In the genomic region with DNA sequence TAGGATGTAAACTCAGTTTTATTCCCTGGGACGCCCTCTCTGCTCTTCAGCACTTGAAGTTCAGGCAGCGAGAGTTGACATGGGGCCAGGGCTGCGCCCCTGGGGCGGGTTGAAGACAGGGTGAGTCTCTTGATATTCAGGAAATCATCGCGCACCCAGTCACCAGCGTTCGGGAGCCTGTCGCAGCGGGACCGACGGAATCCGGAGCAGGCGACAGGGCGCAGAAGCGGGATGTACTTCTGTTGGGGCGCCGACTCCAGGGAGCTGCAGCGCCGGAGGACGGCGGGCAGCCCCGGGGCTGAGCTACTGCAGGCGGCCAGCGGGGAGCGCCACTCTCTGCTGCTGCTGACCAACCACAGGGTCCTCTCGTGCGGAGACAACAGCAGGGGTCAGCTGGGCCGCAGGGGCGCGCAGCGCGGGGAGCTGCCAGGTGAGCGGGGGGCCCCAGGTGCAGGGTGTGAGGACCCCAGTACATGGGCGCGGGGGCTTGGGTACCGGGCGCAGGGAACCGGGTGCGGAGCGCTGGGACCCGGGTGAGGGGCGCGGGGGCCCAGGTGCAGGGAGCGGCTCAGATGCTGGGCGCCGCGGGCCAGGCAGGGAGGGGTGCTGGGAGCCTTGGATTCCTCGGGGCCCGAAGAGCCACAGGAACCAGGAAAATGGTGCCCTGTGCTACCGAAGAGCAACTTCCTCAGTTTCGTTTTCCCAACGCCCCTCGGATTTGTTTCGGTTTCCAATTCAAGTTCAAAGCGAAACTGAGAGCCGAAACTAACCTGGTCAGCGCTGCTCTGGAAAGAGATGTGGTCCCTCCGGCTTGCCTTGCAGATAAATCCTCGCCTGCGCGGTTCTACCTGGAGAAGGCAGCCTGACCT, we compare ENCODE assay signal across 8 cellular contexts. TPM values are rescaled to one million over a fixed set of nuclear protein-coding genes. Genes with fewer than 3 reads are reported as not detected.
A peak's percentile ranks its signal among the peaks of the same experiment; 100 is the strongest.
DNase-seq lines count a peak whose midpoint lies in the region; ATAC-seq and TF ChIP-seq lines count a peak whose summit lies in the region.

Gene HERC6 (plus strand): TSS at position 162 of the 869 bp plus-strand sequence. CDS start 70 bp downstream, at position 232.

- peak; percentile 95 for DNase-seq in NB4 (ENCODE audit: low read depth)
- peak; percentile 52 to 91 (median 68) for DNase-seq in T-helper 1 cell
- peak; percentile 47 for DNase-seq in amniotic stem cell (lab: John Stamatoyannopoulos, UW)
- DNase-seq in left ventricle myocardium superior: peak; percentile 87
- peak; percentile 63 for DNase-seq in progenitor cell of endocrine pancreas (ENCODE audit: low spot score, unreplicated experiment)
- DNase-seq in ureter (ENCODE audit: low spot score): peak; percentile 86

- no peaks in the 10 kb centered on the region for H3K9me3 Mint-ChIP-seq in progenitor cell of endocrine pancreas (ENCODE audit: low read depth)

- H3K4me3 Mint-ChIP-seq in progenitor cell of endocrine pancreas (ENCODE audit: low read depth): peak within 1 kb of the TSS; percentile 83

- peak; percentile 82 for TF ChIP-seq CTCF in GM12872 (IDR thresholded peaks at IDR 0.05; ENCODE audit: insufficient read depth, low read depth, low read length)
- TF ChIP-seq CTCF in NB4 (IDR thresholded peaks at IDR 0.05; ENCODE audit: low read depth, low read length): peak; percentile 49
- TF ChIP-seq CTCF in progenitor cell of endocrine pancreas (IDR thresholded peaks at IDR 0.05; ENCODE audit: unreplicated experiment): peak; percentile 78

- H3K27me3 Mint-ChIP-seq in progenitor cell of endocrine pancreas: peaks cover 21% of the 10 kb centered on the region

- intact Hi-C loops in left ventricle myocardium superior (cut with micrococcal nuclease): loop anchor here (10.0 kb wide), 1 partner anchor 136 kb away; no protein-coding TSS in a partner anchor

- ATAC-seq in HG02588 (IDR thresholded peaks at IDR 0.05; ENCODE audit: unreplicated experiment): peak; percentile 76
- peak; percentile 99 for ATAC-seq in left ventricle myocardium superior

- H3K4me3 ChIP-seq in NB4 (ENCODE audit: low read depth, low read length): peak within 1 kb of the TSS; percentile 72

- peak within 1 kb of the TSS; percentile 95 for H3K27ac Mint-ChIP-seq in progenitor cell of endocrine pancreas

- H3K4me1 Mint-ChIP-seq in progenitor cell of endocrine pancreas (ENCODE audit: low read depth): no peaks in the 10 kb centered on the region

- H3K36me3 Mint-ChIP-seq in progenitor cell of endocrine pancreas (ENCODE audit: insufficient read depth): no peaks in the 10 kb centered on the region

- no peak for TF ChIP-seq POLR2A in NB4 (IDR thresholded peaks at IDR 0.05; ENCODE audit: extremely low read depth, insufficient read length)

RNA-seq across cellular contexts. Expression of gene HERC6, which starts in this region (rescaled TPM):
- total RNA-seq in left ventricle myocardium superior: 9.3 TPM
- 6.2 and 7.3 TPM in 2 replicates for total RNA-seq in progenitor cell of endocrine pancreas
- total RNA-seq in ureter: 10.1 TPM

Comparison
In these comparisons a context has a peak if more than half of its experiments do, and no peak if none do; other contexts are left out.
1. Peak in every context shown above with its lines: DNase-seq, ATAC-seq and H3K4me3 ChIP-seq.